8 cellular contexts compared by ENCODE assay signal in the genomic region with DNA sequence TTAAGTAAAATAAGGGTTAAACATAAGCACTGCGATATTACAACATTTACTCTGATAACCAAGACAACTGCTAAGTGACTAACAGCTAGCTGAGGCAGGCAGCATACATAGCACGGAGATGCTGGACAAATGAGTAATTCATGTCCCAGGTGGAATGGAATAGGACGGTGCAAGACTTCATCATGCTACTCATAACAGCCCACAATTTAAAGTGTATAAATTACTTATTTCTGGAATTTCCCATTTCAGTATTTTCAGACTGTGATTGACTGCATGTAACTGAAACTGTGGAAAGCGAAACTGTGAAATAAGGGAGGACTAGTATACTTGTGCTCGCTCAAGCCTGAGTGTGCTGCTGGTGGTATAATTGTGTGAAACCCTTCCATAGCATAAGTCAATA. TPM values are rescaled to one million over a fixed set of nuclear protein-coding genes. Genes with fewer than 3 reads are reported as not detected.
DNase-seq lines count a peak whose midpoint lies in the region; ATAC-seq, FAIRE-seq and TF ChIP-seq lines count a peak whose summit lies in the region.

No MANE protein-coding gene starts in this region.

- H3K36me3 Mint-ChIP-seq in astrocyte (ENCODE audit: low read depth, unreplicated experiment) = peaks cover 1% of the 10 kb centered on the region

- no peaks in the 10 kb centered on the region for H3K27me3 Mint-ChIP-seq in astrocyte (ENCODE audit: low read depth, unreplicated experiment)

- H3K4me3 ChIP-seq in AG04449 (ENCODE audit: low read depth, low read length) = no peak overlapping the region
- no peak overlapping the region for H3K4me3 ChIP-seq in astrocyte (ENCODE audit: insufficient read depth, low read depth, low read length)

- CTCF ChIA-PET in AG04449 (lab: Yijun Ruan, JAX) = interaction anchor here (1.4 kb wide), 1 partner anchor 14 kb away, joined by 5 read pairs; no protein-coding TSS in a partner anchor

- POLR2A ChIA-PET in AG04449 (lab: Yijun Ruan, JAX) = interaction anchor here (1.9 kb wide), 1 partner anchor 14 kb away, joined by 6 read pairs; no protein-coding TSS in a partner anchor

- peak overlapping the region; percentile 23 for H3K4me2 ChIP-seq in astrocyte (ENCODE audit: low read length)

- peaks cover 12% of the 10 kb centered on the region for H3K4me1 Mint-ChIP-seq in astrocyte (ENCODE audit: low read depth, unreplicated experiment)

- peaks cover 3% of the 10 kb centered on the region for H3K4me1 ChIP-seq in astrocyte (ENCODE audit: insufficient read depth, low read length)

- intact Hi-C loops in Right ventricle myocardium inferior (cut with DNase I) (no loop called here), posterior vena cava (cut with DNase I) (no loop called here)

- peak; percentile 24 for DNase-seq in AG04449 (ENCODE audit: low read depth, low spot score)
- no peak for DNase-seq in GM19239 (ENCODE audit: insufficient read length, low spot score)
- peak; percentile 71 for DNase-seq in astrocyte (ENCODE audit: low read depth)
- DNase-seq in nucleus accumbens (lab: John Stamatoyannopoulos, UW) = no peak
- no peak for DNase-seq in Right ventricle myocardium inferior (ENCODE audit: missing footprints)
- no peak for DNase-seq in urothelium cell line (ENCODE audit: low spot score)
- DNase-seq in posterior vena cava (ENCODE audit: low spot score) = no peak

- H3K9me3 ChIP-seq in astrocyte (ENCODE audit: insufficient read depth, low read depth, low read length) = no peaks in the 10 kb centered on the region

- no peak overlapping the region for H2AFZ ChIP-seq in astrocyte (ENCODE audit: low read depth, low read length)

- H3K36me3 ChIP-seq in astrocyte (ENCODE audit: insufficient read depth, low read length) = no peaks in the 10 kb centered on the region

- H3K27ac ChIP-seq in astrocyte (ENCODE audit: low read depth, low read length) = no peak overlapping the region

- peak overlapping the region; percentile 28 for H3K27ac Mint-ChIP-seq in astrocyte (ENCODE audit: unreplicated experiment)

- H3K79me2 ChIP-seq in astrocyte (ENCODE audit: insufficient read depth, low read length) = peaks cover 98% of the 10 kb centered on the region

- peak; percentile 37 for ATAC-seq in HG03060 (IDR thresholded peaks at IDR 0.05; ENCODE audit: low read depth, unreplicated experiment)
- ATAC-seq in Right ventricle myocardium inferior = no peak

- no peak overlapping the region for H3K9ac ChIP-seq in astrocyte (ENCODE audit: low read length)

- peak; percentile 84 for FAIRE-seq in GM19239 (lab: Jason Lieb, UNC)
- no peak for FAIRE-seq in astrocyte (lab: Jason Lieb, UNC)
- FAIRE-seq in urothelium cell line (lab: Jason Lieb, UNC) = no peak

- no peak overlapping the region for H3K4me3 Mint-ChIP-seq in astrocyte (ENCODE audit: unreplicated experiment)

- TF ChIP-seq CTCF in AG04449 (IDR thresholded peaks at IDR 0.05; ENCODE audit: insufficient read depth, low read length, missing control alignments) (no peak), astrocyte (IDR thresholded peaks at IDR 0.05; ENCODE audit: insufficient read depth, low read depth, low read length) (no peak)

- H3K27me3 ChIP-seq in astrocyte (ENCODE audit: insufficient read depth, low read length) = no peaks in the 10 kb centered on the region

- no peaks in the 10 kb centered on the region for H3K9me3 Mint-ChIP-seq in astrocyte (ENCODE audit: unreplicated experiment)

- peaks cover 91% of the 10 kb centered on the region for H4K20me1 ChIP-seq in astrocyte (ENCODE audit: insufficient read depth, low read length)

RNA-seq across cellular contexts. Expression of gene IER3IP1, which starts 12.9 kb away (rescaled TPM):
- total RNA-seq in astrocyte (15.2 and 15.8 TPM in 2 replicates), Right ventricle myocardium inferior (9.7 TPM), posterior vena cava (10 to 100 TPM; 11.1 to 13.7 TPM)

RNA-seq across cellular contexts. Expression of gene HDHD2, which starts 12.9 kb away (rescaled TPM):
- total RNA-seq in astrocyte (23.5 and 24.2 TPM in 2 replicates), Right ventricle myocardium inferior (34.2 TPM), posterior vena cava (10 to 100 TPM; 28.7 to 30.6 TPM)

Comparison
In these comparisons a context has a peak if more than half of its experiments do, and no peak if none do; other contexts are left out.
1. DNase-seq: peak in AG04449 (single experiment) and astrocyte (single experiment); none in GM19239 (single experiment), nucleus accumbens (0 of 56), Right ventricle myocardium inferior (single experiment), urothelium cell line (single experiment) and posterior vena cava (single experiment).